In the genomic region with DNA sequence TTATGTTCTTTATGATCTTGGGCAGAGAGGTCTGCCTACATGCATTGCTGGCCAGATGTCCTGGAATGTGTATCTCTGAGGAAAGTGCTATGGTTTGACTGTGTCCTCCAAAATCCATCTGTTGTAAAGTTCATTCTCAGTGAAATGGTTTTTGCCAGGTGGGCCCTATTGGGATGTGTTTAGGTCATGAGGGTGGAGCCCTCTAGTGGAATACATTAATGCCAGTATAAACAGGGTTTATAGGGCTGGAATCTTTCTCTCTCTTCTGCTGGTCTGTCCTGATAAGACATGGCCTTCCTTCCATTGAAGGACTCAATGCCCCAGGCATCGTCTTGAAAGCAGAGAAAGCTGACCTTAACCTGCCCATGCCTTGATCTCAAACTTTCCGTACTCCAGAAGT, we compare ENCODE assay signal across 1 cellular context.
TF ChIP-seq lines count a peak whose summit lies in the region.

No MANE protein-coding gene starts in this region.

TF ChIP-seq in H1, 55 proteins besides CTCF, POLR2A, EP300 and RAD21:
- TF ChIP-seq HDAC6 (IDR thresholded peaks at IDR 0.05; ENCODE audit: low read depth, low read length) (no peak), KDM1A (IDR thresholded peaks at IDR 0.05; ENCODE audit: borderline replicate concordance, low read length) (no peak), POLR2AphosphoS5 (IDR thresholded peaks at IDR 0.05; ENCODE audit: low read depth, low read length) (no peak), MAFK (IDR thresholded peaks at IDR 0.05; ENCODE audit: low read depth, low read length) (no peak), RNF2 (IDR thresholded peaks at IDR 0.05; ENCODE audit: borderline replicate concordance, low read depth, low read length, missing control alignments, poor library complexity, severe bottlenecking) (no peak), TAF1 (IDR thresholded peaks at IDR 0.05; ENCODE audit: low read depth, low read length) (no peak), RBBP5 (IDR thresholded peaks at IDR 0.05; ENCODE audit: borderline replicate concordance, low read depth, low read length) (no peak)
- TF ChIP-seq, protein P1, sequence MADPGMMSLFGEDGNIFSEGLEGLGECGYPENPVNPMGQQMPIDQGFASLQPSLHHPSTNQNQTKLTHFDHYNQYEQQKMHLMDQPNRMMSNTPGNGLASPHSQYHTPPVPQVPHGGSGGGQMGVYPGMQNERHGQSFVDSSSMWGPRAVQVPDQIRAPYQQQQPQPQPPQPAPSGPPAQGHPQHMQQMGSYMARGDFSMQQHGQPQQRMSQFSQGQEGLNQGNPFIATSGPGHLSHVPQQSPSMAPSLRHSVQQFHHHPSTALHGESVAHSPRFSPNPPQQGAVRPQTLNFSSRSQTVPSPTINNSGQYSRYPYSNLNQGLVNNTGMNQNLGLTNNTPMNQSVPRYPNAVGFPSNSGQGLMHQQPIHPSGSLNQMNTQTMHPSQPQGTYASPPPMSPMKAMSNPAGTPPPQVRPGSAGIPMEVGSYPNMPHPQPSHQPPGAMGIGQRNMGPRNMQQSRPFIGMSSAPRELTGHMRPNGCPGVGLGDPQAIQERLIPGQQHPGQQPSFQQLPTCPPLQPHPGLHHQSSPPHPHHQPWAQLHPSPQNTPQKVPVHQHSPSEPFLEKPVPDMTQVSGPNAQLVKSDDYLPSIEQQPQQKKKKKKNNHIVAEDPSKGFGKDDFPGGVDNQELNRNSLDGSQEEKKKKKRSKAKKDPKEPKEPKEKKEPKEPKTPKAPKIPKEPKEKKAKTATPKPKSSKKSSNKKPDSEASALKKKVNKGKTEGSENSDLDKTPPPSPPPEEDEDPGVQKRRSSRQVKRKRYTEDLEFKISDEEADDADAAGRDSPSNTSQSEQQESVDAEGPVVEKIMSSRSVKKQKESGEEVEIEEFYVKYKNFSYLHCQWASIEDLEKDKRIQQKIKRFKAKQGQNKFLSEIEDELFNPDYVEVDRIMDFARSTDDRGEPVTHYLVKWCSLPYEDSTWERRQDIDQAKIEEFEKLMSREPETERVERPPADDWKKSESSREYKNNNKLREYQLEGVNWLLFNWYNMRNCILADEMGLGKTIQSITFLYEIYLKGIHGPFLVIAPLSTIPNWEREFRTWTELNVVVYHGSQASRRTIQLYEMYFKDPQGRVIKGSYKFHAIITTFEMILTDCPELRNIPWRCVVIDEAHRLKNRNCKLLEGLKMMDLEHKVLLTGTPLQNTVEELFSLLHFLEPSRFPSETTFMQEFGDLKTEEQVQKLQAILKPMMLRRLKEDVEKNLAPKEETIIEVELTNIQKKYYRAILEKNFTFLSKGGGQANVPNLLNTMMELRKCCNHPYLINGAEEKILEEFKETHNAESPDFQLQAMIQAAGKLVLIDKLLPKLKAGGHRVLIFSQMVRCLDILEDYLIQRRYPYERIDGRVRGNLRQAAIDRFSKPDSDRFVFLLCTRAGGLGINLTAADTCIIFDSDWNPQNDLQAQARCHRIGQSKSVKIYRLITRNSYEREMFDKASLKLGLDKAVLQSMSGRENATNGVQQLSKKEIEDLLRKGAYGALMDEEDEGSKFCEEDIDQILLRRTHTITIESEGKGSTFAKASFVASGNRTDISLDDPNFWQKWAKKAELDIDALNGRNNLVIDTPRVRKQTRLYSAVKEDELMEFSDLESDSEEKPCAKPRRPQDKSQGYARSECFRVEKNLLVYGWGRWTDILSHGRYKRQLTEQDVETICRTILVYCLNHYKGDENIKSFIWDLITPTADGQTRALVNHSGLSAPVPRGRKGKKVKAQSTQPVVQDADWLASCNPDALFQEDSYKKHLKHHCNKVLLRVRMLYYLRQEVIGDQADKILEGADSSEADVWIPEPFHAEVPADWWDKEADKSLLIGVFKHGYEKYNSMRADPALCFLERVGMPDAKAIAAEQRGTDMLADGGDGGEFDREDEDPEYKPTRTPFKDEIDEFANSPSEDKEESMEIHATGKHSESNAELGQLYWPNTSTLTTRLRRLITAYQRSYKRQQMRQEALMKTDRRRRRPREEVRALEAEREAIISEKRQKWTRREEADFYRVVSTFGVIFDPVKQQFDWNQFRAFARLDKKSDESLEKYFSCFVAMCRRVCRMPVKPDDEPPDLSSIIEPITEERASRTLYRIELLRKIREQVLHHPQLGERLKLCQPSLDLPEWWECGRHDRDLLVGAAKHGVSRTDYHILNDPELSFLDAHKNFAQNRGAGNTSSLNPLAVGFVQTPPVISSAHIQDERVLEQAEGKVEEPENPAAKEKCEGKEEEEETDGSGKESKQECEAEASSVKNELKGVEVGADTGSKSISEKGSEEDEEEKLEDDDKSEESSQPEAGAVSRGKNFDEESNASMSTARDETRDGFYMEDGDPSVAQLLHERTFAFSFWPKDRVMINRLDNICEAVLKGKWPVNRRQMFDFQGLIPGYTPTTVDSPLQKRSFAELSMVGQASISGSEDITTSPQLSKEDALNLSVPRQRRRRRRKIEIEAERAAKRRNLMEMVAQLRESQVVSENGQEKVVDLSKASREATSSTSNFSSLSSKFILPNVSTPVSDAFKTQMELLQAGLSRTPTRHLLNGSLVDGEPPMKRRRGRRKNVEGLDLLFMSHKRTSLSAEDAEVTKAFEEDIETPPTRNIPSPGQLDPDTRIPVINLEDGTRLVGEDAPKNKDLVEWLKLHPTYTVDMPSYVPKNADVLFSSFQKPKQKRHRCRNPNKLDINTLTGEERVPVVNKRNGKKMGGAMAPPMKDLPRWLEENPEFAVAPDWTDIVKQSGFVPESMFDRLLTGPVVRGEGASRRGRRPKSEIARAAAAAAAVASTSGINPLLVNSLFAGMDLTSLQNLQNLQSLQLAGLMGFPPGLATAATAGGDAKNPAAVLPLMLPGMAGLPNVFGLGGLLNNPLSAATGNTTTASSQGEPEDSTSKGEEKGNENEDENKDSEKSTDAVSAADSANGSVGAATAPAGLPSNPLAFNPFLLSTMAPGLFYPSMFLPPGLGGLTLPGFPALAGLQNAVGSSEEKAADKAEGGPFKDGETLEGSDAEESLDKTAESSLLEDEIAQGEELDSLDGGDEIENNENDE (IDR thresholded peaks at IDR 0.05; ENCODE audit: insufficient replicate concordance, low read length): no peak
- TF ChIP-seq, protein P2, sequence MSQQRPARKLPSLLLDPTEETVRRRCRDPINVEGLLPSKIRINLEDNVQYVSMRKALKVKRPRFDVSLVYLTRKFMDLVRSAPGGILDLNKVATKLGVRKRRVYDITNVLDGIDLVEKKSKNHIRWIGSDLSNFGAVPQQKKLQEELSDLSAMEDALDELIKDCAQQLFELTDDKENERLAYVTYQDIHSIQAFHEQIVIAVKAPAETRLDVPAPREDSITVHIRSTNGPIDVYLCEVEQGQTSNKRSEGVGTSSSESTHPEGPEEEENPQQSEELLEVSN (IDR thresholded peaks at IDR 0.05): no peak
